Comparison of ENCODE assay signal across 13 cellular contexts in the genomic region with DNA sequence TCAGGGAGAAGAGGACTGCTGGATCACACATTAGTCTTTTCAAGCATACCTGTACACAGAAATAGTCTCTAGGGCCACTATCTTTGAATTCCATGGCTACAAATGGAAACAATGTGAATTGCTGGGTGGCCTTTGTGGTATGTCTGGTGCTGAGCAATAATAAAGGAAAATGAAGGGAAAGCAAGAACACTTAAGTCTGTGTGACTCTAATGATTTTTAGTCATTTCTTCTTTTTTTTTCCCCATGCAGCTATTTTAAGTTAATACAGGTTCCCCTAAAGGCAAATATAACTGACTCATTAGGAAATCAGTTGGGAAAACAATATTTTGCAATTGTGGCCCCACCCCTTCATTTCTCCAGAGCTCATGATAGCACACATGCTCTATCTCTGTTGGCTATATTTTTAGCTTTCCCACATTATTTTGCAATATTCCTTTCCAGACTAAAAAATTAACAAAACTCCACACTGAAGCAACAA.
DNase-seq lines count a peak whose midpoint lies in the region; ATAC-seq and TF ChIP-seq lines count a peak whose summit lies in the region.
"Had no signal": no experiment of that assay in that cellular context is flagged by ENCODE, and none has a peak within 500 bp of the region (broad histone marks: within the 10 kb centered on the region; RNA-seq: fewer than 3 reads in every experiment).

No MANE protein-coding gene starts in this region.

- ATAC-seq in WTC11, result no peak; the same call in 1 of the 2 replicates
- ATAC-seq: stimulated activated memory B cell treated with anti-CD40 and anti-IgM and Interleukin-4, amounts not matched to agents 10 μg/mL and 1 μg/mL and 100 μg/mL, for 72 hours had no signal

- H3K27ac Mint-ChIP-seq in WTC11 (no peak overlapping the region), glutamatergic neuron (ENCODE audit: unreplicated experiment) (no peak overlapping the region)
- no peak overlapping the region for H3K27ac Mint-ChIP-seq in activated naive CD8-positive, alpha-beta T cell treated with anti-CD3 and anti-CD28 coated beads for 36 hours
- H3K27ac Mint-ChIP-seq: activated T-helper 1 cell treated with anti-CD3 and anti-CD28 coated beads, Interleukin-12 subunit alpha, Interleukin-12 subunit beta, Interleukin-2, Interleukin-4 antibody, amounts not matched to agents 30 ng/mL and 10 ng/mL and 1 ng/mL, durations not matched to agents 14 hours and 24 hours and 36 hours; nephron progenitor cell; stimulated activated memory B cell treated with anti-CD40 and anti-IgM and Interleukin-4, amounts not matched to agents 10 μg/mL and 1 μg/mL and 100 μg/mL, for 72 hours had no signal

- CTCF ChIA-PET in WTC11 (lab: Charles Lee), result no interaction called here

- no peaks in the 10 kb centered on the region for H3K36me3 Mint-ChIP-seq in WTC11
- no peaks in the 10 kb centered on the region for H3K36me3 Mint-ChIP-seq in glutamatergic neuron (ENCODE audit: unreplicated experiment)
- H3K36me3 Mint-ChIP-seq in activated naive CD8-positive, alpha-beta T cell treated with anti-CD3 and anti-CD28 coated beads for 36 hours, result no peaks in the 10 kb centered on the region
- H3K36me3 Mint-ChIP-seq: stimulated activated memory B cell treated with anti-CD40 and anti-IgM and Interleukin-4, amounts not matched to agents 10 μg/mL and 1 μg/mL and 100 μg/mL, for 72 hours had no signal

- POLR2A ChIA-PET in WTC11 (lab: Charles Lee), result no interaction called here

- H3K4me1 Mint-ChIP-seq in WTC11 (peaks cover 47% of the 10 kb centered on the region), glutamatergic neuron (ENCODE audit: low read depth, unreplicated experiment) (no peaks in the 10 kb centered on the region)
- no peaks in the 10 kb centered on the region for H3K4me1 Mint-ChIP-seq in activated naive CD8-positive, alpha-beta T cell treated with anti-CD3 and anti-CD28 coated beads for 36 hours
- H3K4me1 Mint-ChIP-seq: nephron progenitor cell; stimulated activated memory B cell treated with anti-CD40 and anti-IgM and Interleukin-4, amounts not matched to agents 10 μg/mL and 1 μg/mL and 100 μg/mL, for 72 hours had no signal

- no peaks in the 10 kb centered on the region for H3K27me3 Mint-ChIP-seq in WTC11 (ENCODE audit: low read depth)
- H3K27me3 Mint-ChIP-seq in glutamatergic neuron (ENCODE audit: unreplicated experiment), result peaks cover 2% of the 10 kb centered on the region
- no peaks in the 10 kb centered on the region for H3K27me3 Mint-ChIP-seq in activated naive CD8-positive, alpha-beta T cell treated with anti-CD3 and anti-CD28 coated beads for 36 hours
- H3K27me3 Mint-ChIP-seq: stimulated activated memory B cell treated with anti-CD40 and anti-IgM and Interleukin-4, amounts not matched to agents 10 μg/mL and 1 μg/mL and 100 μg/mL, for 72 hours had no signal

- H3K9me3 Mint-ChIP-seq in WTC11 (no peaks in the 10 kb centered on the region), glutamatergic neuron (ENCODE audit: unreplicated experiment) (no peaks in the 10 kb centered on the region)
- no peaks in the 10 kb centered on the region for H3K9me3 Mint-ChIP-seq in activated naive CD8-positive, alpha-beta T cell treated with anti-CD3 and anti-CD28 coated beads for 36 hours
- H3K9me3 Mint-ChIP-seq: activated T-helper 1 cell treated with anti-CD3 and anti-CD28 coated beads, Interleukin-12 subunit alpha, Interleukin-12 subunit beta, Interleukin-2, Interleukin-4 antibody, amounts not matched to agents 30 ng/mL and 10 ng/mL and 1 ng/mL, durations not matched to agents 14 hours and 24 hours and 36 hours; nephron progenitor cell had no signal

- H3K4me3 Mint-ChIP-seq in WTC11 (no peak overlapping the region), glutamatergic neuron (ENCODE audit: unreplicated experiment) (no peak overlapping the region)
- no peak overlapping the region for H3K4me3 Mint-ChIP-seq in activated naive CD8-positive, alpha-beta T cell treated with anti-CD3 and anti-CD28 coated beads for 36 hours
- H3K4me3 Mint-ChIP-seq: activated T-helper 1 cell treated with anti-CD3 and anti-CD28 coated beads, Interleukin-12 subunit alpha, Interleukin-12 subunit beta, Interleukin-2, Interleukin-4 antibody, amounts not matched to agents 30 ng/mL and 10 ng/mL and 1 ng/mL, durations not matched to agents 14 hours and 24 hours and 36 hours; nephron progenitor cell; stimulated activated memory B cell treated with anti-CD40 and anti-IgM and Interleukin-4, amounts not matched to agents 10 μg/mL and 1 μg/mL and 100 μg/mL, for 72 hours had no signal

- DNase-seq in AG08395 (ENCODE audit: low spot score) (peak; percentile 63), HT1080 (ENCODE audit: low read depth) (peak; percentile 3), WTC11 (ENCODE audit: low spot score) (no peak), iris pigment epithelial cell (ENCODE audit: low read depth) (peak; percentile 88), NCI-H446 treated with DMSO at 0.1 percent for 48 hours (lab: John Stamatoyannopoulos, UW) (no peak), glutamatergic neuron (no peak), NCI-H2029 treated with DMSO at 0.1 percent for 48 hours (lab: John Stamatoyannopoulos, UW) (no peak)
- no peak for DNase-seq in activated naive CD8-positive, alpha-beta T cell treated with anti-CD3 and anti-CD28 coated beads for 36 hours
- DNase-seq: cortex of kidney, NCI-H187, nephron progenitor cell had no signal

- TF ChIP-seq CTCF in WTC11 (IDR thresholded peaks at IDR 0.05) (no peak), glutamatergic neuron (IDR thresholded peaks at IDR 0.05; ENCODE audit: partially characterized antibody, unreplicated experiment) (no peak)

TF ChIP-seq in WTC11, 78 proteins besides CTCF, POLR2A, EP300 and RAD21 (continues in another document):
- TF ChIP-seq, protein P1, sequence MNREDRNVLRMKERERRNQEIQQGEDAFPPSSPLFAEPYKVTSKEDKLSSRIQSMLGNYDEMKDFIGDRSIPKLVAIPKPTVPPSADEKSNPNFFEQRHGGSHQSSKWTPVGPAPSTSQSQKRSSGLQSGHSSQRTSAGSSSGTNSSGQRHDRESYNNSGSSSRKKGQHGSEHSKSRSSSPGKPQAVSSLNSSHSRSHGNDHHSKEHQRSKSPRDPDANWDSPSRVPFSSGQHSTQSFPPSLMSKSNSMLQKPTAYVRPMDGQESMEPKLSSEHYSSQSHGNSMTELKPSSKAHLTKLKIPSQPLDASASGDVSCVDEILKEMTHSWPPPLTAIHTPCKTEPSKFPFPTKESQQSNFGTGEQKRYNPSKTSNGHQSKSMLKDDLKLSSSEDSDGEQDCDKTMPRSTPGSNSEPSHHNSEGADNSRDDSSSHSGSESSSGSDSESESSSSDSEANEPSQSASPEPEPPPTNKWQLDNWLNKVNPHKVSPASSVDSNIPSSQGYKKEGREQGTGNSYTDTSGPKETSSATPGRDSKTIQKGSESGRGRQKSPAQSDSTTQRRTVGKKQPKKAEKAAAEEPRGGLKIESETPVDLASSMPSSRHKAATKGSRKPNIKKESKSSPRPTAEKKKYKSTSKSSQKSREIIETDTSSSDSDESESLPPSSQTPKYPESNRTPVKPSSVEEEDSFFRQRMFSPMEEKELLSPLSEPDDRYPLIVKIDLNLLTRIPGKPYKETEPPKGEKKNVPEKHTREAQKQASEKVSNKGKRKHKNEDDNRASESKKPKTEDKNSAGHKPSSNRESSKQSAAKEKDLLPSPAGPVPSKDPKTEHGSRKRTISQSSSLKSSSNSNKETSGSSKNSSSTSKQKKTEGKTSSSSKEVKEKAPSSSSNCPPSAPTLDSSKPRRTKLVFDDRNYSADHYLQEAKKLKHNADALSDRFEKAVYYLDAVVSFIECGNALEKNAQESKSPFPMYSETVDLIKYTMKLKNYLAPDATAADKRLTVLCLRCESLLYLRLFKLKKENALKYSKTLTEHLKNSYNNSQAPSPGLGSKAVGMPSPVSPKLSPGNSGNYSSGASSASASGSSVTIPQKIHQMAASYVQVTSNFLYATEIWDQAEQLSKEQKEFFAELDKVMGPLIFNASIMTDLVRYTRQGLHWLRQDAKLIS (CRISPR knock-in tag; IDR thresholded peaks at IDR 0.05; ENCODE audit: borderline replicate concordance), result no peak
- TF ChIP-seq, protein P2, sequence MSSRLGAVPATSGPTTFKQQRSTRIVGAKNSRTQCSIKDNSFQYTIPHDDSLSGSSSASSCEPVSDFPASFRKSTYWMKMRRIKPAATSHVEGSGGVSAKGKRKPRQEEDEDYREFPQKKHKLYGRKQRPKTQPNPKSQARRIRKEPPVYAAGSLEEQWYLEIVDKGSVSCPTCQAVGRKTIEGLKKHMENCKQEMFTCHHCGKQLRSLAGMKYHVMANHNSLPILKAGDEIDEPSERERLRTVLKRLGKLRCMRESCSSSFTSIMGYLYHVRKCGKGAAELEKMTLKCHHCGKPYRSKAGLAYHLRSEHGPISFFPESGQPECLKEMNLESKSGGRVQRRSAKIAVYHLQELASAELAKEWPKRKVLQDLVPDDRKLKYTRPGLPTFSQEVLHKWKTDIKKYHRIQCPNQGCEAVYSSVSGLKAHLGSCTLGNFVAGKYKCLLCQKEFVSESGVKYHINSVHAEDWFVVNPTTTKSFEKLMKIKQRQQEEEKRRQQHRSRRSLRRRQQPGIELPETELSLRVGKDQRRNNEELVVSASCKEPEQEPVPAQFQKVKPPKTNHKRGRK (CRISPR knock-in tag; IDR thresholded peaks at IDR 0.05; ENCODE audit: borderline replicate concordance), result 0 out of 2 replicates have a peak, but pooled peaks have one; percentile 5
- TF ChIP-seq JUN (CRISPR knock-in tag; IDR thresholded peaks at IDR 0.05), result no peak

Comparison
In these comparisons a context has a peak if more than half of its experiments do, and no peak if none do; other contexts are left out.
1. DNase-seq: peak in AG08395 (single experiment), HT1080 (single experiment) and iris pigment epithelial cell (single experiment); none in WTC11 (single experiment), NCI-H446 treated with DMSO at 0.1 percent for 48 hours (single experiment), glutamatergic neuron (single experiment), activated naive CD8-positive, alpha-beta T cell treated with anti-CD3 and anti-CD28 coated beads for 36 hours (single experiment) and NCI-H2029 treated with DMSO at 0.1 percent for 48 hours (single experiment).